In genomic region chr2:62724886-62725711, GRCh38 we compare ENCODE assay signal across 8 cellular contexts. TPM values are rescaled to one million over a fixed set of nuclear protein-coding genes. Genes with fewer than 3 reads are reported as not detected.
DNase-seq lines count a peak whose midpoint lies in the region; ATAC-seq and TF ChIP-seq lines count a peak whose summit lies in the region.

No MANE protein-coding gene starts in this region.

- H3K9me3 ChIP-seq in MG63 (peaks cover 18% of the 10 kb centered on the region), mammary epithelial cell (replicated peaks; ENCODE audit: insufficient read depth, low read length) (no peaks in the 10 kb centered on the region)

- TF ChIP-seq CTCF in mammary epithelial cell (conservative IDR thresholded peaks at IDR 0.05 in 1 of 2, IDR thresholded peaks at IDR 0.05 in 1 of 2; ENCODE audit: extremely low read depth in 1 of 2, insufficient read depth in 1 of 2, low read depth in 1 of 2, low read length in 2 of 2): peak; percentile 20 to 23

- no peak overlapping the region for H2BK120ac ChIP-seq in mesendoderm (ENCODE audit: low read depth, low read length)

- no peaks in the 10 kb centered on the region for H3K27me3 ChIP-seq in MG63
- no peaks in the 10 kb centered on the region for H3K27me3 ChIP-seq in mammary epithelial cell (ENCODE audit: insufficient read depth, low read length)
- H3K27me3 ChIP-seq in mesendoderm (ENCODE audit: insufficient read depth, low read length, poor library complexity): no peaks in the 10 kb centered on the region

- no peak overlapping the region for H3K56ac ChIP-seq in mesendoderm (ENCODE audit: low read length)

- no peak overlapping the region for H2AFZ ChIP-seq in mammary epithelial cell (ENCODE audit: low read depth, low read length)

- DNase-seq in D341Med (ENCODE audit: low spot score) (peak; percentile 51), MG63 (peak; percentile 25), mammary epithelial cell (no peak), mesendoderm (peak; percentile 55), GF-D8 (lab: John Stamatoyannopoulos, UW) (no peak), Kasumi-1 (lab: John Stamatoyannopoulos, UW) (no peak)

- no CpG with 5 or more reads among the region's 10 CpGs for WGBS in mammary epithelial cell (ENCODE audit: low coverage, missing lambda C conversion rate)
- WGBS in mesendoderm (ENCODE audit: extremely low coverage, insufficient coverage, low lambda C conversion rate): no CpG with 5 or more reads among the region's 10 CpGs

- CTCF ChIA-PET in mammary epithelial cell (lab: Charles Lee; ENCODE audit: low non-redundant PET): no interaction called here

- no peak overlapping the region for H3K4ac ChIP-seq in mesendoderm (ENCODE audit: low read depth, low read length)

- H3K4me3 ChIP-seq in MG63 (no peak overlapping the region), mammary epithelial cell (replicated peaks in 1 of 3; ENCODE audit: insufficient read depth in 1 of 3, low read depth in 2 of 3, low read length in 3 of 3) (no peak overlapping the region), mesendoderm (ENCODE audit: low read length) (no peak overlapping the region)

- no peak for ATAC-seq in HG03045 (IDR thresholded peaks at IDR 0.05; ENCODE audit: unreplicated experiment)
- no peak for ATAC-seq in HG02623 (IDR thresholded peaks at IDR 0.05; ENCODE audit: unreplicated experiment)

- H3K79me1 ChIP-seq in mesendoderm (ENCODE audit: low read length): peaks cover 11% of the 10 kb centered on the region

- H3K79me2 ChIP-seq in mammary epithelial cell (ENCODE audit: insufficient read depth, low read length) (peaks cover 94% of the 10 kb centered on the region), mesendoderm (ENCODE audit: control insufficient read depth, insufficient read depth, low read length) (peaks cover 14% of the 10 kb centered on the region)

- no TSS peak for BruUV-seq in mammary epithelial cell (replicated peaks; lab: Mats Ljungman, UMichigan)

- intact Hi-C loops in mammary epithelial cell (cut with micrococcal nuclease): no loop called here

- H3K9ac ChIP-seq in mammary epithelial cell (ENCODE audit: insufficient read depth, low read length): no peak overlapping the region
- H3K9ac ChIP-seq in mesendoderm (ENCODE audit: low read length): no peak overlapping the region

- no peak overlapping the region for H2AK5ac ChIP-seq in mesendoderm (ENCODE audit: low read length)

- no peak overlapping the region for H2BK5ac ChIP-seq in mesendoderm (ENCODE audit: low read length)

- dilution Hi-C loops in mammary epithelial cell (cut with HindIII; ENCODE audit: low sequenced_read_pairs): no loop called here

- peaks cover 31% of the 10 kb centered on the region for H3K36me3 ChIP-seq in MG63
- no peaks in the 10 kb centered on the region for H3K36me3 ChIP-seq in mammary epithelial cell (ENCODE audit: insufficient read depth, low read length)
- H3K36me3 ChIP-seq in mesendoderm (ENCODE audit: control insufficient read depth, insufficient read depth, low read length): no peaks in the 10 kb centered on the region

- H4K5ac ChIP-seq in mesendoderm (ENCODE audit: low read length): no peak overlapping the region

- no peak overlapping the region for H3K18ac ChIP-seq in mesendoderm (ENCODE audit: low read length)

- no peak overlapping the region for H3K4me2 ChIP-seq in mammary epithelial cell (ENCODE audit: insufficient read depth, low read depth, low read length)
- H3K4me2 ChIP-seq in mesendoderm (ENCODE audit: low read length): no peak overlapping the region

- no peak overlapping the region for H3K27ac ChIP-seq in mammary epithelial cell (ENCODE audit: insufficient read depth, low read depth, low read length)
- no peak overlapping the region for H3K27ac ChIP-seq in mesendoderm (ENCODE audit: low read depth, low read length)

- no peak overlapping the region for H4K8ac ChIP-seq in mesendoderm (ENCODE audit: low read depth, low read length)

- in situ Hi-C loops in mammary epithelial cell (cut with MboI; ENCODE audit: low sequenced_read_pairs in 2 of 2): no loop called here

- H4K20me1 ChIP-seq in mammary epithelial cell (ENCODE audit: insufficient read depth, low read length): no peaks in the 10 kb centered on the region

- H2BK15ac ChIP-seq in mesendoderm (replicated peaks; ENCODE audit: low read depth): no peak overlapping the region

- H3K4me1 ChIP-seq in mammary epithelial cell (ENCODE audit: insufficient read depth, low read length) (no peaks in the 10 kb centered on the region), mesendoderm (ENCODE audit: control insufficient read depth, low read depth, low read length) (no peaks in the 10 kb centered on the region)

- H3K23ac ChIP-seq in mesendoderm (ENCODE audit: low read length): no peak overlapping the region

RNA-seq across cellular contexts. Expression of gene EHBP1, which starts 19.6 kb away (rescaled TPM):
- total RNA-seq in MG63 (2014; rRNA removed; shearing (Covaris generic); ENCODE audit: low replicate concordance): 14.3 and 24.3 TPM in 2 replicates
- 100 to 1,000 TPM in 1 of 2 donors, 10 to 100 TPM in 1; 46.0 to 101 TPM for total RNA-seq in mammary epithelial cell
- 56.8 TPM for polyA plus RNA-seq in mammary epithelial cell
- polyA minus RNA-seq in mammary epithelial cell: 156 TPM
- polyA plus RNA-seq in mesendoderm (2013, experiment 1 of 2): 22.0 TPM
- polyA plus RNA-seq in mesendoderm (2013, experiment 2 of 2): 21.4 TPM

Comparison
In these comparisons a context has a peak if more than half of its experiments do, and no peak if none do; other contexts are left out.
1. DNase-seq: peak in D341Med (single experiment), MG63 (single experiment) and mesendoderm (single experiment); none in mammary epithelial cell (single experiment), GF-D8 (single experiment) and Kasumi-1 (0 of 2).